Comparison of ENCODE assay signal across 1 cellular context in genomic region chr6:84772428-84773132, GRCh38.
TF ChIP-seq lines count a peak whose summit lies in the region.

No MANE protein-coding gene starts in this region.

TF ChIP-seq in HEK293, 187 proteins besides CTCF, POLR2A, EP300 and RAD21 (continued from another document):
- TF ChIP-seq PRDM4 (tag by site-specific recombination; IDR thresholded peaks at IDR 0.05) (no peak), ZBTB10 (tag by site-specific recombination; IDR thresholded peaks at IDR 0.05) (no peak)
